In genomic region chr10:6229746-6230145, GRCh38 we compare ENCODE assay signal across 2 cellular contexts.
TF ChIP-seq lines count a peak whose summit lies in the region.

No MANE protein-coding gene starts in this region.

TF ChIP-seq in SK-N-SH, 30 proteins besides CTCF, POLR2A, EP300 and RAD21 (continued from another document):
- TF ChIP-seq IRF3 (IDR thresholded peaks at IDR 0.05; ENCODE audit: low read depth, low read length) (no peak), TAF1 (IDR thresholded peaks at IDR 0.05; ENCODE audit: borderline replicate concordance, low read depth, low read length) (no peak), MEF2A (IDR thresholded peaks at IDR 0.05; ENCODE audit: borderline replicate concordance, low read depth) (no peak), EZH2phosphoT487 (IDR thresholded peaks at IDR 0.05; ENCODE audit: borderline replicate concordance, low read depth) (no peak), USF2 (IDR thresholded peaks at IDR 0.05; ENCODE audit: borderline replicate concordance, low read depth, low read length) (no peak)

TF ChIP-seq in SK-N-SH treated with all-trans-retinoic acid at 6 μM for 48 hours, 23 proteins besides CTCF, POLR2A, EP300 and RAD21 (continued from another document):
- TF ChIP-seq POU6F1 (CRISPR knock-in tag; IDR thresholded peaks at IDR 0.05; ENCODE audit: borderline replicate concordance, low read depth): no peak
- TF ChIP-seq GLIS3 (CRISPR knock-in tag; IDR thresholded peaks at IDR 0.05): no peak
- TF ChIP-seq ZFP30 (CRISPR knock-in tag; IDR thresholded peaks at IDR 0.05): no peak
- no peak for TF ChIP-seq SNAI2 (CRISPR knock-in tag; IDR thresholded peaks at IDR 0.05)
- no peak for TF ChIP-seq PATZ1 (CRISPR knock-in tag; IDR thresholded peaks at IDR 0.05; ENCODE audit: borderline replicate concordance)
- TF ChIP-seq CSDC2 (CRISPR knock-in tag; IDR thresholded peaks at IDR 0.05): no peak
- TF ChIP-seq ARNTL (CRISPR knock-in tag; IDR thresholded peaks at IDR 0.05; ENCODE audit: borderline replicate concordance, low read depth): no peak
- TF ChIP-seq OSR1 (CRISPR knock-in tag; IDR thresholded peaks at IDR 0.05): no peak
- no peak for TF ChIP-seq CREB5 (CRISPR knock-in tag; IDR thresholded peaks at IDR 0.05; ENCODE audit: low read depth)
- no peak for TF ChIP-seq PPARA (CRISPR knock-in tag; IDR thresholded peaks at IDR 0.05; ENCODE audit: borderline replicate concordance)
- TF ChIP-seq ISL1 (CRISPR knock-in tag; IDR thresholded peaks at IDR 0.05): no peak
- TF ChIP-seq TCF4 (CRISPR knock-in tag; IDR thresholded peaks at IDR 0.05; ENCODE audit: borderline replicate concordance): no peak
